In the genomic region with DNA sequence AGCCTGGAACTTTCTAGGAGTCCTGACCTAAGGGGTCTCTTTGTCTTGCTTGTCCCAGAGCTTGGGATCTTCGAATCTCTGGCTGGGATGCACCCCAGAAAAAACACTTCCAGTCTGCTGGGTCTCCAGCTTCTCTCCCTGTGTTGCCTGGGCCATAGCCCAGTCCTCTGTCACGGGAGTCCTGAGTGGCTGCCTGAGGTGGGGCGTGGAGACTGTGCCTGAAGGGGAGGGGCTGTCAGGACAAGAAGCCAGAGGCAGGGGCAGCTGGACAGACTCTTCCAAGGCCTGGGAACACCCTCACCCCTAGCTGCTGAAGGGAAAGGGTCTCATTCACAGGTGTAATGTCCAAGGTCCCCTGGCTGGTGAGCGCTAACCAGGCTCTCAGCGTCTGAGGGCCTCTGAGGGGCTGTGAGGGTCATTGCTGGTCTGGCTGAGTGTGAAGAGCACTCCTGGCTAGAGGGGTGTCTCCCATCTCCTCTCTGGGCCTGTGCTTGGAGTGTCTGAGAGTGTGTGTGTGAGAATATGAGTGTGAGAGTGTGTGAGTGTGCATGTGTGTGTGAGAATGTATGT, we compare ENCODE assay signal across 25 cellular contexts. TPM values are rescaled to one million over a fixed set of nuclear protein-coding genes. Genes with fewer than 3 reads are reported as not detected.
"Had no signal": no experiment of that assay in that cellular context is flagged by ENCODE, and none has a peak within 500 bp of the region (broad histone marks: within the 10 kb centered on the region; RNA-seq: fewer than 3 reads in every experiment).

No MANE protein-coding gene starts in this region.

- H3K79me2 ChIP-seq: parathyroid adenoma had no signal

- H3K4me3 ChIP-seq: esophagus muscularis mucosa, gastrocnemius medialis, heart right ventricle, neural progenitor cell, psoas muscle, stomach, thoracic aorta had no signal

- FAIRE-seq: colon, islet of Langerhans, small intestine had no signal

- H3K4me2 ChIP-seq: neural progenitor cell had no signal

- H3K9me3 ChIP-seq: esophagus muscularis mucosa, gastrocnemius medialis, heart right ventricle, psoas muscle, stomach, thoracic aorta had no signal

- H3K27ac ChIP-seq: epithelial cell of prostate, esophagus muscularis mucosa, gastrocnemius medialis, heart right ventricle, neural progenitor cell, parathyroid adenoma, psoas muscle, stomach, thoracic aorta had no signal

- ATAC-seq: effector memory CD8-positive, alpha-beta T cell; gastrocnemius medialis; natural killer cell; psoas muscle had no signal

- H3K4me1 ChIP-seq: neural progenitor cell, parathyroid adenoma, stomach had no signal

- H3K27me3 ChIP-seq: esophagus muscularis mucosa, gastrocnemius medialis, heart right ventricle, neural progenitor cell, stomach had no signal

- H3K36me3 ChIP-seq: esophagus muscularis mucosa, gastrocnemius medialis, heart right ventricle, neural progenitor cell, stomach, thoracic aorta had no signal

- H2AFZ ChIP-seq: neural progenitor cell, parathyroid adenoma had no signal

- DNase-seq: cerebellar nuclear complex; effector memory CD8-positive, alpha-beta T cell; gastrocnemius medialis; hypothalamus; natural killer cell; occipital lobe; psoas muscle; retina; small intestine; stimulated activated CD4-positive, alpha-beta T cell treated with anti-CD3 and anti-CD28 coated beads, Interleukin-12 subunit alpha, Interleukin-12 subunit beta, amount 100 ng/mL, for 4 hours; stimulated activated naive CD4-positive, alpha-beta T cell; stomach; substantia nigra had no signal

- H3K9ac ChIP-seq: neural progenitor cell, parathyroid adenoma had no signal

RNA-seq across cellular contexts. Expression of a gene that starts 20.4 kb away (rescaled TPM):
- total RNA-seq: natural killer cell had no signal

RNA-seq across cellular contexts. Expression of a gene that starts 35.8 kb away (rescaled TPM):
- total RNA-seq: esophagus muscularis mucosa, fibroblast of villous mesenchyme, gastrocnemius medialis, lung microvascular endothelial cell, myocyte, natural killer cell, thoracic aorta had no signal
- polyA plus RNA-seq: heart right ventricle had no signal

RNA-seq across cellular contexts. Expression of a gene that starts 56.8 kb away (rescaled TPM):
- total RNA-seq: esophagus muscularis mucosa, fibroblast of villous mesenchyme, heart right ventricle, lung microvascular endothelial cell, natural killer cell, thoracic aorta, urinary bladder had no signal
- polyA plus RNA-seq: psoas muscle had no signal
